20 cellular contexts compared by ENCODE assay signal in the genomic region with DNA sequence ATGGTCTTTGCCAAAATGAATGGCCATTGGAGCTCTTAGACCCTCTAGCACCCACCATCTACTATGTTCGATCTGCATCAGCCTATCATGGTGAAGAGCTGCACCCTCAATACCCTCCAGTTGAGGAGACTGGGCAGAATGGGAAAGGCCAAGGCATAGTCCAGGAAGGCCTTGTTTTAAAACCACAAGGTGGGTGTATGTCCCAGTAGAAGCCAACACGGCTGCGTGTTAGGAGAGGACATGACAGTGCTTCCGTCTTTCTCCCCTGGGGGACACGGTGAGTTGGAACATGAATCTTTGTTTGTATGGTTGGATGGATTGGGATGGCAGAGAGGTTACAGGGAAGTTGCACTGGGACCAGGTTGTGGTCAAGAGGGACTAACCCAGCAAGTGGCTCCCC. TPM values are rescaled to one million over a fixed set of nuclear protein-coding genes. Genes with fewer than 3 reads are reported as not detected.
DNase-seq lines count a peak whose midpoint lies in the region; ATAC-seq lines count a peak whose summit lies in the region.
"Had no signal": no experiment of that assay in that cellular context is flagged by ENCODE, and none has a peak within 500 bp of the region (broad histone marks: within the 10 kb centered on the region; RNA-seq: fewer than 3 reads in every experiment).

No MANE protein-coding gene starts in this region.

- no peaks in the 10 kb centered on the region for H3K27me3 ChIP-seq in CD8-positive, alpha-beta memory T cell (ENCODE audit: insufficient read depth, low read length, poor library complexity, severe bottlenecking)

- peaks cover 35% of the 10 kb centered on the region for H3K4me1 Mint-ChIP-seq in activated T-cell treated with anti-CD3 and anti-CD28 coated beads, Interleukin-2, amount 50 U/mL, for 24 hours (ENCODE audit: low read depth)
- peaks cover 15% of the 10 kb centered on the region for H3K4me1 Mint-ChIP-seq in activated T-cell treated with anti-CD3 and anti-CD28 coated beads, Interleukin-2, amount 50 U/mL, for 4 hours (ENCODE audit: low read depth)
- H3K4me1 Mint-ChIP-seq in CD8-positive, alpha-beta memory T cell: peaks cover 11 to 20% (median 11%) of the 10 kb centered on the region in 3 donors
- H3K4me1 Mint-ChIP-seq in memory B cell: peaks cover 3% of the 10 kb centered on the region
- H3K4me1 Mint-ChIP-seq in stimulated activated effector memory CD8-positive, alpha-beta T cell treated with anti-CD3 and anti-CD28 coated beads, Interleukin-12 subunit alpha, Interleukin-12 subunit beta, amount 100 ng/mL, for 72 hours: peaks cover 12% of the 10 kb centered on the region
- H3K4me1 Mint-ChIP-seq: GM23338 had no signal

- peaks cover 76% of the 10 kb centered on the region for H3K36me3 ChIP-seq in CD8-positive, alpha-beta memory T cell (ENCODE audit: insufficient read depth, low read length)

- peaks cover 5% of the 10 kb centered on the region for H3K4me1 ChIP-seq in CD8-positive, alpha-beta memory T cell (ENCODE audit: insufficient read depth, low read length)

- DNase-seq in activated T-cell treated with anti-CD3 and anti-CD28 coated beads, Interleukin-2, amount 50 U/mL, for 24 hours: no peak
- DNase-seq in activated T-cell treated with anti-CD3 and anti-CD28 coated beads, Interleukin-2, amount 50 U/mL, for 4 hours: no peak
- no peak for DNase-seq in CD8-positive, alpha-beta memory T cell
- no peak for DNase-seq in memory B cell (ENCODE audit: low spot score in 2 of 2)
- DNase-seq in stimulated activated effector memory CD8-positive, alpha-beta T cell treated with anti-CD3 and anti-CD28 coated beads, Interleukin-12 subunit alpha, Interleukin-12 subunit beta, amount 100 ng/mL, for 72 hours (ENCODE audit: low spot score in 2 of 2): no peak
- no peak for DNase-seq in HK-2 (ENCODE audit: unreplicated experiment)
- DNase-seq: CD4-positive, alpha-beta memory T cell; DND-41; GDM1; KG1; NCI-H1048; NCI-H146; NCI-H226; NCI-H526; OCI-M1 had no signal

- ATAC-seq in activated T-cell treated with anti-CD3 and anti-CD28 coated beads, Interleukin-2, amount 50 U/mL, for 4 hours: no peak
- no peak for ATAC-seq in memory B cell (ENCODE audit: low read depth)
- ATAC-seq in stimulated activated effector memory CD8-positive, alpha-beta T cell treated with anti-CD3 and anti-CD28 coated beads, Interleukin-12 subunit alpha, Interleukin-12 subunit beta, amount 100 ng/mL, for 72 hours: no peak
- ATAC-seq in HG03135 (IDR thresholded peaks at IDR 0.05; ENCODE audit: unreplicated experiment): no peak
- no peak for ATAC-seq in HG02981 (IDR thresholded peaks at IDR 0.05; ENCODE audit: unreplicated experiment)
- ATAC-seq: A549, GM23338 had no signal

- no peaks in the 10 kb centered on the region for H3K9me3 Mint-ChIP-seq in activated T-cell treated with anti-CD3 and anti-CD28 coated beads, Interleukin-2, amount 50 U/mL, for 24 hours
- H3K9me3 Mint-ChIP-seq in activated T-cell treated with anti-CD3 and anti-CD28 coated beads, Interleukin-2, amount 50 U/mL, for 4 hours: no peaks in the 10 kb centered on the region
- no peaks in the 10 kb centered on the region for H3K9me3 Mint-ChIP-seq in CD8-positive, alpha-beta memory T cell
- no peaks in the 10 kb centered on the region for H3K9me3 Mint-ChIP-seq in memory B cell
- no peaks in the 10 kb centered on the region for H3K9me3 Mint-ChIP-seq in stimulated activated effector memory CD8-positive, alpha-beta T cell treated with anti-CD3 and anti-CD28 coated beads, Interleukin-12 subunit alpha, Interleukin-12 subunit beta, amount 100 ng/mL, for 72 hours
- H3K9me3 Mint-ChIP-seq: CD4-positive, alpha-beta memory T cell; GM23338 had no signal

- POLR2A ChIA-PET in CD8-positive, alpha-beta memory T cell (lab: Charles Lee): no interaction called here

- H3K27me3 Mint-ChIP-seq in activated T-cell treated with anti-CD3 and anti-CD28 coated beads, Interleukin-2, amount 50 U/mL, for 24 hours: no peaks in the 10 kb centered on the region
- no peaks in the 10 kb centered on the region for H3K27me3 Mint-ChIP-seq in activated T-cell treated with anti-CD3 and anti-CD28 coated beads, Interleukin-2, amount 50 U/mL, for 4 hours (ENCODE audit: low read depth)
- no peaks in the 10 kb centered on the region for H3K27me3 Mint-ChIP-seq in CD8-positive, alpha-beta memory T cell
- no peaks in the 10 kb centered on the region for H3K27me3 Mint-ChIP-seq in memory B cell
- H3K27me3 Mint-ChIP-seq: CD4-positive, alpha-beta memory T cell had no signal

- H3K9me3 ChIP-seq in CD8-positive, alpha-beta memory T cell (ENCODE audit: low read length): no peaks in the 10 kb centered on the region
- H3K9me3 ChIP-seq: A549 had no signal

- no peak overlapping the region for H3K4me3 Mint-ChIP-seq in activated T-cell treated with anti-CD3 and anti-CD28 coated beads, Interleukin-2, amount 50 U/mL, for 24 hours
- H3K4me3 Mint-ChIP-seq in activated T-cell treated with anti-CD3 and anti-CD28 coated beads, Interleukin-2, amount 50 U/mL, for 4 hours: no peak overlapping the region
- no peak overlapping the region for H3K4me3 Mint-ChIP-seq in CD8-positive, alpha-beta memory T cell
- H3K4me3 Mint-ChIP-seq in memory B cell: no peak overlapping the region
- no peak overlapping the region for H3K4me3 Mint-ChIP-seq in stimulated activated effector memory CD8-positive, alpha-beta T cell treated with anti-CD3 and anti-CD28 coated beads, Interleukin-12 subunit alpha, Interleukin-12 subunit beta, amount 100 ng/mL, for 72 hours
- H3K4me3 Mint-ChIP-seq: CD4-positive, alpha-beta memory T cell; GM23338 had no signal

- H3K27ac ChIP-seq in CD8-positive, alpha-beta memory T cell (ENCODE audit: low read depth, low read length): no peak overlapping the region
- H3K27ac ChIP-seq: A549, RWPE1 had no signal

- H3K4me3 ChIP-seq in CD8-positive, alpha-beta memory T cell (ENCODE audit: low read length): no peak overlapping the region
- H3K4me3 ChIP-seq: A549, GM23338 had no signal

- CTCF ChIA-PET in CD8-positive, alpha-beta memory T cell (lab: Charles Lee): interaction anchor here (0.9 to 5.0 kb wide), 4 partner anchors 13 to 138 kb away, joined by 3 to 31 read pairs (median 8); a partner anchor contains a TSS

- H3K36me3 Mint-ChIP-seq in activated T-cell treated with anti-CD3 and anti-CD28 coated beads, Interleukin-2, amount 50 U/mL, for 24 hours (ENCODE audit: low read depth): peaks cover 98% of the 10 kb centered on the region
- peaks cover 55% of the 10 kb centered on the region for H3K36me3 Mint-ChIP-seq in activated T-cell treated with anti-CD3 and anti-CD28 coated beads, Interleukin-2, amount 50 U/mL, for 4 hours (ENCODE audit: insufficient read depth)
- peaks cover 5 to 94% (median 15%) of the 10 kb centered on the region in 3 donors for H3K36me3 Mint-ChIP-seq in CD8-positive, alpha-beta memory T cell
- H3K36me3 Mint-ChIP-seq in memory B cell: peaks cover 29% of the 10 kb centered on the region
- H3K36me3 Mint-ChIP-seq in stimulated activated effector memory CD8-positive, alpha-beta T cell treated with anti-CD3 and anti-CD28 coated beads, Interleukin-12 subunit alpha, Interleukin-12 subunit beta, amount 100 ng/mL, for 72 hours: peaks cover 100% of the 10 kb centered on the region

- H3K27ac Mint-ChIP-seq in activated T-cell treated with anti-CD3 and anti-CD28 coated beads, Interleukin-2, amount 50 U/mL, for 24 hours: peak overlapping the region; percentile 8
- H3K27ac Mint-ChIP-seq in CD8-positive, alpha-beta memory T cell: peak overlapping the region in 6 of 8 donors; percentile 30 to 76 (median 49)
- peak overlapping the region; percentile 55 for H3K27ac Mint-ChIP-seq in memory B cell
- H3K27ac Mint-ChIP-seq in stimulated activated effector memory CD8-positive, alpha-beta T cell treated with anti-CD3 and anti-CD28 coated beads, Interleukin-12 subunit alpha, Interleukin-12 subunit beta, amount 100 ng/mL, for 72 hours: peak overlapping the region; percentile 10
- H3K27ac Mint-ChIP-seq: GM23338 had no signal

RNA-seq across cellular contexts. Expression of a gene that starts 18.6 kb away (rescaled TPM):
- 1 to 10 TPM; 1.7 to 5.6 (median 2.3) TPM for total RNA-seq in activated T-cell treated with anti-CD3 and anti-CD28 coated beads, Interleukin-2, amount 50 U/mL, for 4 hours
- total RNA-seq in CD8-positive, alpha-beta memory T cell: 1 to 10 TPM; 2.5 to 2.6 TPM
- not detected for polyA plus RNA-seq in CD8-positive, alpha-beta memory T cell
- polyA plus RNA-seq: CD4-positive, alpha-beta memory T cell had no signal

RNA-seq across cellular contexts. Expression of a gene that starts 35.9 kb away (rescaled TPM):
- 1 to 10 TPM; 2.2 to 5.5 (median 4.5) TPM for total RNA-seq in activated T-cell treated with anti-CD3 and anti-CD28 coated beads, Interleukin-2, amount 50 U/mL, for 4 hours
- total RNA-seq in CD8-positive, alpha-beta memory T cell: 10 to 100 TPM; 13.6 to 16.3 TPM
- polyA plus RNA-seq in CD8-positive, alpha-beta memory T cell: 8.1 TPM
